ENCODE assay signal across 13 cellular contexts in the genomic region with DNA sequence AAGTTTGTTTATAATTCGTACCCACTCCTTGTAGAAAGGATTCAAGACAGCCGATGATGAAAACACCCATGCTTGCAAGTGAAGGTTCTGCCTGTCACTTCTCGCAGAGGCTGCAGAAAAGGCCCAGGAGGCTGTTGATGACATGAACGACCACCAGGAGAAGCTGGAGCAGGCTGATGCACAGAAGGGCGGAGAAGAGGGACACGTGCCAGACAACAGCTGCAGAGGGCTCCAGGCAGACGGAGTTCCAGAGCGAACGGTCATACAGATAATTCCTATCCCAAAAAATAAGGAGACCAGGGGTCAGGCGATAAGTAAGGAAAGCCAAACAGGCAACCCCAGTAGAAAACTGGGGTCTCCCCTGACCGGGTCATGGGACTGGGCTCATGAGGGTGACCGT. TPM values are rescaled to one million over a fixed set of nuclear protein-coding genes. Genes with fewer than 3 reads are reported as not detected.
A peak's percentile ranks its signal among the peaks of the same experiment; 100 is the strongest.
DNase-seq lines count a peak whose midpoint lies in the region; ATAC-seq and TF ChIP-seq lines count a peak whose summit lies in the region.
"Had no signal": no experiment of that assay in that cellular context is flagged by ENCODE, and none has a peak within 500 bp of the region (broad histone marks: within the 10 kb centered on the region; RNA-seq: fewer than 3 reads in every experiment).

No MANE protein-coding gene starts in this region.

- H3K27me3 Mint-ChIP-seq in WTC11 (ENCODE audit: low read depth), result no peaks in the 10 kb centered on the region
- H3K27me3 Mint-ChIP-seq: central memory CD8-positive, alpha-beta T cell had no signal

- 58 to 65% methylated on average over 12 of the region's 12 CpGs for WGBS in lower leg skin, 2 donors

- CTCF ChIA-PET in WTC11 (lab: Charles Lee), result interaction anchor here (0.6 to 1.8 kb wide), 7 partner anchors 9 to 205 kb away, joined by 3 to 9 read pairs (median 3); no protein-coding TSS in a partner anchor

- no peaks in the 10 kb centered on the region for H3K9me3 Mint-ChIP-seq in WTC11
- H3K9me3 Mint-ChIP-seq: central memory CD8-positive, alpha-beta T cell had no signal

- H3K4me3 Mint-ChIP-seq in WTC11, result no peak overlapping the region
- H3K4me3 Mint-ChIP-seq: central memory CD8-positive, alpha-beta T cell had no signal

- H3K36me3 Mint-ChIP-seq in WTC11, result no peaks in the 10 kb centered on the region

- DNase-seq in DMS114 treated with DMSO at 0.1 percent for 48 hours (lab: John Stamatoyannopoulos, UW; ENCODE audit: unreplicated experiment) (peak; percentile 18), NB4 (ENCODE audit: low read depth) (peak; percentile 38), WTC11 (ENCODE audit: low spot score) (peak; percentile 44), myocyte (ENCODE audit: low read depth) (peak; percentile 90), lower leg skin (ENCODE audit: low spot score in 2 of 2) (no peak), AML-193 (lab: John Stamatoyannopoulos, UW) (no peak)
- DNase-seq: MM.1S had no signal

- H3K27ac Mint-ChIP-seq in WTC11, result no peak overlapping the region

- TF ChIP-seq CTCF in NB4 (IDR thresholded peaks at IDR 0.05; ENCODE audit: low read depth, low read length) (peak; percentile 11), WTC11 (IDR thresholded peaks at IDR 0.05) (no peak), lower leg skin (IDR thresholded peaks at IDR 0.05) (no peak)

- POLR2A ChIA-PET in WTC11 (lab: Charles Lee), result no interaction called here

- peak; percentile 75 for ATAC-seq in WTC11
- ATAC-seq in GM18868 (IDR thresholded peaks at IDR 0.05; ENCODE audit: unreplicated experiment), result no peak
- ATAC-seq in HG03039 (IDR thresholded peaks at IDR 0.05; ENCODE audit: unreplicated experiment), result no peak
- ATAC-seq: gastroesophageal sphincter had no signal

- H3K4me1 Mint-ChIP-seq in WTC11, result peaks cover 17% of the 10 kb centered on the region
- H3K4me1 Mint-ChIP-seq: central memory CD8-positive, alpha-beta T cell had no signal

- TF ChIP-seq POLR2A in NB4 (IDR thresholded peaks at IDR 0.05; ENCODE audit: extremely low read depth, insufficient read length), result no peak
- TF ChIP-seq POLR2A in lower leg skin (IDR thresholded peaks at IDR 0.05), result no peak

- intact Hi-C loops in lower leg skin (cut with DNase I; ENCODE audit: low total_unique reads), result no loop called here

- H3K4me3 ChIP-seq in NB4 (ENCODE audit: low read depth, low read length) (no peak overlapping the region), lower leg skin (ENCODE audit: low read depth, poor library complexity, severe bottlenecking) (no peak overlapping the region)
- H3K4me3 ChIP-seq: gastroesophageal sphincter, prostate gland had no signal

TF ChIP-seq in WTC11, 78 proteins besides CTCF, POLR2A, EP300 and RAD21:
- no peak for TF ChIP-seq EMX1 (CRISPR knock-in tag; IDR thresholded peaks at IDR 0.05)
- no peak for TF ChIP-seq ZNF396 (CRISPR knock-in tag; IDR thresholded peaks at IDR 0.05; ENCODE audit: borderline replicate concordance)
- TF ChIP-seq GABPB1 (CRISPR knock-in tag; IDR thresholded peaks at IDR 0.05), result no peak
- no peak for TF ChIP-seq RORB (CRISPR knock-in tag; IDR thresholded peaks at IDR 0.05)
- TF ChIP-seq, protein P1, sequence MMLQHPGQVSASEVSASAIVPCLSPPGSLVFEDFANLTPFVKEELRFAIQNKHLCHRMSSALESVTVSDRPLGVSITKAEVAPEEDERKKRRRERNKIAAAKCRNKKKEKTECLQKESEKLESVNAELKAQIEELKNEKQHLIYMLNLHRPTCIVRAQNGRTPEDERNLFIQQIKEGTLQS (CRISPR knock-in tag; conservative IDR thresholded peaks at IDR 0.05), result no peak
- TF ChIP-seq FOXP1 (CRISPR knock-in tag; IDR thresholded peaks at IDR 0.05; ENCODE audit: borderline replicate concordance), result no peak
- TF ChIP-seq, protein P2, sequence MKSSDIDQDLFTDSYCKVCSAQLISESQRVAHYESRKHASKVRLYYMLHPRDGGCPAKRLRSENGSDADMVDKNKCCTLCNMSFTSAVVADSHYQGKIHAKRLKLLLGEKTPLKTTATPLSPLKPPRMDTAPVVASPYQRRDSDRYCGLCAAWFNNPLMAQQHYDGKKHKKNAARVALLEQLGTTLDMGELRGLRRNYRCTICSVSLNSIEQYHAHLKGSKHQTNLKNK (CRISPR knock-in tag; IDR thresholded peaks at IDR 0.05), result no peak
- no peak for TF ChIP-seq ZNF317 (CRISPR knock-in tag; IDR thresholded peaks at IDR 0.05; ENCODE audit: borderline replicate concordance, low read depth)
- no peak for TF ChIP-seq SOX15 (CRISPR knock-in tag; IDR thresholded peaks at IDR 0.05)
- TF ChIP-seq FOXK1 (CRISPR knock-in tag; IDR thresholded peaks at IDR 0.05), result no peak

RNA-seq across cellular contexts. Expression of a gene that starts 5.7 kb away (rescaled TPM):
- 10.0 to 13.6 TPM (median 11.4 TPM) in 3 replicates for total RNA-seq in WTC11 (2021)
- total RNA-seq in myocyte, result 9.1 and 12.0 TPM in 2 replicates
- 20.6 TPM for polyA plus RNA-seq in myocyte (2012)
- 1 to 10 TPM; 7.6 to 9.1 (median 8.4) TPM for total RNA-seq in lower leg skin

RNA-seq across cellular contexts. Expression of a gene that starts 14.5 kb away (rescaled TPM):
- total RNA-seq in WTC11 (2021) (not detected in 3 replicates), myocyte (2.4 and 2.7 TPM in 2 replicates), lower leg skin (1 to 10 TPM in 2 of 4 donors, not detected in 2; 1.1 to 6.1 TPM)
- polyA plus RNA-seq in myocyte (2012), result 0.71 TPM
- total RNA-seq: lung microvascular endothelial cell, prostate gland had no signal

RNA-seq across cellular contexts. Expression of a gene that starts 36.2 kb away (rescaled TPM):
- total RNA-seq in WTC11 (2021) (22.4 to 28.5 TPM (median 23.5 TPM) in 3 replicates), myocyte (66.2 and 83.6 TPM in 2 replicates), lower leg skin (100 to 1,000 TPM in 3 of 4 donors, 10 to 100 TPM in 1; 96.2 to 144 (median 110) TPM)
- 50.5 TPM for polyA plus RNA-seq in myocyte (2012)

Comparison
In these comparisons a context has a peak if more than half of its experiments do, and no peak if none do; other contexts are left out.
1. DNase-seq: peak in DMS114 treated with DMSO at 0.1 percent for 48 hours (single experiment), NB4 (single experiment), WTC11 (single experiment) and myocyte (single experiment); none in lower leg skin (0 of 2) and AML-193 (0 of 2).